ENCODE assay signal across 10 cellular contexts in the genomic region with DNA sequence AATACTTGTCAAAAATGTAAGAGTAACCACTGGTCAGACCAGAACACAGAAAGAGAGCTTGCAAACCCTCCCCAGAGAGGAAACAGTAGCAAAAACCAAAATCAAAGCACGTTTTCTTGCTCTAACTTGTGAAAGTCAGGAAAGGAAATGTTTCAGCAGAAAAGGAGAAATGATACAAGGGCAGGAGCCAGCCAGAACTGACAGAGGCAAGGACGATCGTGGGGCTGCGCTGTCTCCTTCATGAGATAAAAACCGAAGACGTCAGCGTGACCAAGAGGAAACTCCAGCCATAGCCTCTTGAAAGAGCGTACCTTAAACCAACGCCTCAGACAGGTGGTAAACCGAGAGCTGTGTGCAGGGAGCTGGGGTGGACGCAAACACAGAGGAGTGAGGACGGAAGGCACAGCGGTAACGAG. TPM values are rescaled to one million over a fixed set of nuclear protein-coding genes. Genes with fewer than 3 reads are reported as not detected.
DNase-seq lines count a peak whose midpoint lies in the region; ATAC-seq and TF ChIP-seq lines count a peak whose summit lies in the region.
"Had no signal": no experiment of that assay in that cellular context is flagged by ENCODE, and none has a peak within 500 bp of the region (broad histone marks: within the 10 kb centered on the region; RNA-seq: fewer than 3 reads in every experiment).

No MANE protein-coding gene starts in this region.

- no peak overlapping the region for H3K4me2 ChIP-seq in GM23338

- H3K27me3 ChIP-seq in GM23338 (ENCODE audit: insufficient read depth) (no peaks in the 10 kb centered on the region), foreskin keratinocyte (no peaks in the 10 kb centered on the region)
- no peaks in the 10 kb centered on the region for H3K27me3 ChIP-seq in naive thymus-derived CD4-positive, alpha-beta T cell (ENCODE audit: control insufficient read depth in 2 of 2, insufficient read depth in 2 of 2, low read length in 2 of 2)
- H3K27me3 ChIP-seq: stomach had no signal

- CTCF ChIA-PET in naive thymus-derived CD4-positive, alpha-beta T cell (lab: Charles Lee), result no interaction called here

- H4K20me1 ChIP-seq in GM23338 (replicated peaks; ENCODE audit: insufficient read depth), result no peaks in the 10 kb centered on the region; the same call in 1 of the 2 replicates

- ATAC-seq in GM18868 (IDR thresholded peaks at IDR 0.05; ENCODE audit: unreplicated experiment) (peak; percentile 67), GM23338 (no peak), HG03571 (IDR thresholded peaks at IDR 0.05; ENCODE audit: unreplicated experiment) (peak; percentile 71), foreskin keratinocyte (no peak)
- peak; percentile 34 for ATAC-seq in naive thymus-derived CD4-positive, alpha-beta T cell

- intact Hi-C loops in naive thymus-derived CD4-positive, alpha-beta T cell (cut with micrococcal nuclease), result no loop called here

- peaks cover 30% of the 10 kb centered on the region for H3K36me3 ChIP-seq in GM23338 (ENCODE audit: insufficient read depth)
- no peaks in the 10 kb centered on the region for H3K36me3 ChIP-seq in naive thymus-derived CD4-positive, alpha-beta T cell (ENCODE audit: control insufficient read depth in 2 of 3, insufficient read depth in 3 of 3, low read length in 3 of 3)

- H3K4me1 ChIP-seq in GM23338 (ENCODE audit: insufficient read depth) (no peaks in the 10 kb centered on the region), foreskin keratinocyte (no peaks in the 10 kb centered on the region)
- H3K4me1 ChIP-seq in naive thymus-derived CD4-positive, alpha-beta T cell (ENCODE audit: control insufficient read depth in 2 of 2, insufficient read depth in 2 of 2, low read length in 2 of 2), result no peaks in the 10 kb centered on the region
- H3K4me1 ChIP-seq: stomach had no signal

- H3K36me3 Mint-ChIP-seq in GM23338 (ENCODE audit: low read depth), result peaks cover 63% of the 10 kb centered on the region
- H3K36me3 Mint-ChIP-seq in naive thymus-derived CD4-positive, alpha-beta T cell, result peaks cover 0 to 5% (median 3%) of the 10 kb centered on the region in 5 donors
- H3K36me3 Mint-ChIP-seq: activated CD4-positive, alpha-beta memory T cell treated with anti-CD3 and anti-CD28 coated beads for 36 hours had no signal

- POLR2A ChIA-PET in naive thymus-derived CD4-positive, alpha-beta T cell (lab: Charles Lee), result no interaction called here

- TF ChIP-seq CTCF in GM23338 (conservative IDR thresholded peaks at IDR 0.05; ENCODE audit: low read depth in 2 of 2), result no peak
- no peak for TF ChIP-seq CTCF in coronary artery (IDR thresholded peaks at IDR 0.05)
- TF ChIP-seq CTCF in foreskin keratinocyte (conservative IDR thresholded peaks at IDR 0.05), result no peak

- no peaks in the 10 kb centered on the region for H3K9me2 ChIP-seq in GM23338 (ENCODE audit: insufficient read depth)

- H3K79me2 ChIP-seq in GM23338 (replicated peaks; ENCODE audit: insufficient read depth), result peaks cover 12% of the 10 kb centered on the region; the same call in 1 of the 2 replicates

- H3K4me3 ChIP-seq in GM23338, result no peak overlapping the region
- H3K4me3 ChIP-seq in naive thymus-derived CD4-positive, alpha-beta T cell (ENCODE audit: low read length), result no peak overlapping the region
- no peak overlapping the region for H3K4me3 ChIP-seq in coronary artery
- H3K4me3 ChIP-seq: stomach had no signal

- H3K27me3 Mint-ChIP-seq in GM23338 (ENCODE audit: insufficient read depth, low read depth, poor library complexity), result peaks cover 10% of the 10 kb centered on the region
- peaks cover 0 to 16% (median 7%) of the 10 kb centered on the region in 5 donors for H3K27me3 Mint-ChIP-seq in naive thymus-derived CD4-positive, alpha-beta T cell

- H3K9me3 ChIP-seq in naive thymus-derived CD4-positive, alpha-beta T cell (ENCODE audit: control insufficient read depth in 2 of 3, low read length in 3 of 3), result no peaks in the 10 kb centered on the region
- H3K9me3 ChIP-seq: stomach had no signal

- peaks cover 16% of the 10 kb centered on the region; the same call in 1 of the 2 replicates for H3F3A ChIP-seq in GM23338 (replicated peaks; ENCODE audit: low read depth)

- no peaks in the 10 kb centered on the region for H3K9me3 Mint-ChIP-seq in GM23338
- H3K9me3 Mint-ChIP-seq in naive thymus-derived CD4-positive, alpha-beta T cell, result peaks cover 0 to 7% (median 0%) of the 10 kb centered on the region in 11 donors
- H3K9me3 Mint-ChIP-seq: activated CD4-positive, alpha-beta memory T cell treated with anti-CD3 and anti-CD28 coated beads for 36 hours had no signal

- H3K4me1 Mint-ChIP-seq in GM23338, result no peaks in the 10 kb centered on the region
- H3K4me1 Mint-ChIP-seq in naive thymus-derived CD4-positive, alpha-beta T cell, result peaks cover 0 to 7% (median 0%) of the 10 kb centered on the region in 7 donors

- DNase-seq in GM23338 (ENCODE audit: low spot score), result no peak
- no peak for DNase-seq in naive thymus-derived CD4-positive, alpha-beta T cell
- DNase-seq in coronary artery (ENCODE audit: low spot score), result no peak
- no peak for DNase-seq in 8988T
- no peak for DNase-seq in foreskin keratinocyte
- no peak for DNase-seq in NK-92 treated with Interleukin-12 subunit alpha and Interleukin-12 subunit beta, amount 100 ng/mL, for 24 hours (lab: John Stamatoyannopoulos, UW)
- DNase-seq: activated CD4-positive, alpha-beta memory T cell treated with anti-CD3 and anti-CD28 coated beads for 36 hours; stomach had no signal

- no peak overlapping the region for H2AFZ ChIP-seq in GM23338

- H3K27ac ChIP-seq in GM23338 (ENCODE audit: low read depth) (0 out of 2 replicates have a peak overlapping the region, but pooled peaks have one; percentile 32), coronary artery (no peak overlapping the region), foreskin keratinocyte (no peak overlapping the region)
- no peak overlapping the region for H3K27ac ChIP-seq in naive thymus-derived CD4-positive, alpha-beta T cell (ENCODE audit: low read depth, low read length)
- H3K27ac ChIP-seq: stomach had no signal

- H3K4me3 Mint-ChIP-seq in GM23338, result no peak overlapping the region
- H3K4me3 Mint-ChIP-seq in naive thymus-derived CD4-positive, alpha-beta T cell, result no peak overlapping the region
- H3K4me3 Mint-ChIP-seq: activated CD4-positive, alpha-beta memory T cell treated with anti-CD3 and anti-CD28 coated beads for 36 hours had no signal

- peak overlapping the region; percentile 10; the same call in 1 of the 2 replicates for H3K27ac Mint-ChIP-seq in GM23338
- no peak overlapping the region for H3K27ac Mint-ChIP-seq in naive thymus-derived CD4-positive, alpha-beta T cell
- H3K27ac Mint-ChIP-seq: activated CD4-positive, alpha-beta memory T cell treated with anti-CD3 and anti-CD28 coated beads for 36 hours had no signal

TF ChIP-seq in GM23338, 12 proteins besides CTCF, POLR2A, EP300 and RAD21 (continues in another document):
- TF ChIP-seq CREB1 (CRISPR knock-in tag; IDR thresholded peaks at IDR 0.05; ENCODE audit: low read depth), result no peak
- TF ChIP-seq EZH2phosphoT487 (IDR thresholded peaks at IDR 0.05; ENCODE audit: unreplicated experiment), result no peak

RNA-seq across cellular contexts. Expression of a gene that starts 27.5 kb away (rescaled TPM):
- total RNA-seq in GM23338 (2014; rRNA removed; shearing (Covaris generic)), result 215 and 298 TPM in 2 replicates
- polyA plus RNA-seq in GM23338 (2016; fragmentation: Nextera tagmentation; extraction: Ambion mirVana) (192 and 201 TPM in 2 replicates), foreskin keratinocyte (62.3 and 75.3 TPM in 2 replicates)
- 1 to 10 TPM in 1 of 5 experiments, under 1 TPM in 4; 0.05 to 1.3 (median 0.57) TPM for total RNA-seq in naive thymus-derived CD4-positive, alpha-beta T cell
- not detected for polyA plus RNA-seq in naive thymus-derived CD4-positive, alpha-beta T cell
- 72.6 and 87.7 TPM in 2 replicates for total RNA-seq in foreskin keratinocyte

RNA-seq across cellular contexts. Expression of a gene that starts 36.9 kb away (rescaled TPM):
- 223 and 243 TPM in 2 replicates for total RNA-seq in GM23338 (2014; rRNA removed; shearing (Covaris generic))
- polyA plus RNA-seq in GM23338 (2016; fragmentation: Nextera tagmentation; extraction: Ambion mirVana) (206 and 224 TPM in 2 replicates), foreskin keratinocyte (223 and 226 TPM in 2 replicates)
- 100 to 1,000 TPM in 1 of 5 experiments, 10 to 100 TPM in 4; 51.3 to 117 (median 55.0) TPM for total RNA-seq in naive thymus-derived CD4-positive, alpha-beta T cell
- 10 to 100 TPM; 73.7 to 99.9 TPM for polyA plus RNA-seq in naive thymus-derived CD4-positive, alpha-beta T cell
- total RNA-seq in foreskin keratinocyte, result 176 and 180 TPM in 2 replicates

RNA-seq across cellular contexts. Expression of a gene that starts 47.2 kb away (rescaled TPM):
- 759 and 964 TPM in 2 replicates for total RNA-seq in GM23338 (2014; rRNA removed; shearing (Covaris generic))
- polyA plus RNA-seq in GM23338 (2016; fragmentation: Nextera tagmentation; extraction: Ambion mirVana) (2,298 and 2,471 TPM in 2 replicates), foreskin keratinocyte (3,116 and 3,644 TPM in 2 replicates)
- 1,000 to 10,000 TPM; 2,026 to 3,407 (median 3,308) TPM for total RNA-seq in naive thymus-derived CD4-positive, alpha-beta T cell
- 1,000 to 10,000 TPM; 3,163 to 3,458 TPM for polyA plus RNA-seq in naive thymus-derived CD4-positive, alpha-beta T cell
- total RNA-seq in foreskin keratinocyte, result 1,147 and 1,424 TPM in 2 replicates

Comparison
In these comparisons a context has a peak if more than half of its experiments do, and no peak if none do; other contexts are left out.
1. ATAC-seq: peak in GM18868 (single experiment), HG03571 (single experiment) and naive thymus-derived CD4-positive, alpha-beta T cell (single experiment); none in GM23338 (single experiment) and foreskin keratinocyte (single experiment).
2. RNA of a gene that starts 27.5 kb away (total RNA-seq): 215 to 298 TPM in GM23338 and 72.6 to 87.7 TPM in foreskin keratinocyte; 0.05 to 1.3 TPM in naive thymus-derived CD4-positive, alpha-beta T cell; every median in the first group is over 10 times any median in the second.